ENCODE assay signal across 12 cellular contexts in the genomic region with DNA sequence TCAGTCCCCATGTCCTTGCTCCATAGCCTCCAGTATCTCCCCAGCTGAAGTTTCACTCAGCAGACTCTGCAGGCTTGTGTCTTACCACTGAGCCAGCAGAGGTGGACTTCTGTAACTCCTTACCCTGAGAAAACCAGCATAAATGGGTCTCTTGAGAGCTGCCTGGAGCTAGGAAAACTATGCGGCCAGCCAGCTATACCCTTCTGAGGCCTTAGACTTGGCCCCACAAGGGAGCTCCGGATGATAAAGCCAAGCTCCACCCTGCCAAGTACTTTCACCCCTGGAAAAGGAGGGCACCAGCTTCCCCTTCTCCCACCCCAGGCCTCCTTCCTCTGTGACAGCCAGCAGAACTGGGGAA. TPM values are rescaled to one million over a fixed set of nuclear protein-coding genes. Genes with fewer than 3 reads are reported as not detected.
DNase-seq lines count a peak whose midpoint lies in the region; ATAC-seq, FAIRE-seq and TF ChIP-seq lines count a peak whose summit lies in the region.
"Had no signal": no experiment of that assay in that cellular context is flagged by ENCODE, and none has a peak within 500 bp of the region (broad histone marks: within the 10 kb centered on the region; RNA-seq: fewer than 3 reads in every experiment).

No MANE protein-coding gene starts in this region.

- peak overlapping the region; percentile 43 for H3K4me2 ChIP-seq in BLaER1

- H3K27ac Mint-ChIP-seq in central memory CD8-positive, alpha-beta T cell (ENCODE audit: low read depth) = peak overlapping the region; percentile 100
- H3K27ac Mint-ChIP-seq in neural crest cell (ENCODE audit: unreplicated experiment) = peak overlapping the region; percentile 27

- H3K36me3 ChIP-seq in BLaER1 = peaks cover 35% of the 10 kb centered on the region

- peak overlapping the region; percentile 55 for H3K27ac ChIP-seq in BLaER1

- no peak overlapping the region for H3K4me3 ChIP-seq in BLaER1

- no peak for ATAC-seq in central memory CD8-positive, alpha-beta T cell (replicated peaks; ENCODE audit: extremely low read depth, poor library complexity, severe bottlenecking)
- ATAC-seq: PC-3 had no signal

- H3K9me3 ChIP-seq in BLaER1 = no peaks in the 10 kb centered on the region

- no peak overlapping the region; the same call in 1 of the 2 replicates for H3K9ac ChIP-seq in BLaER1

- H3K4me1 Mint-ChIP-seq in central memory CD8-positive, alpha-beta T cell = peaks cover 81% of the 10 kb centered on the region
- H3K4me1 Mint-ChIP-seq in neural crest cell = peaks cover 8% of the 10 kb centered on the region

- no peak for DNase-seq in GM12891 (ENCODE audit: insufficient read length, low spot score)
- DNase-seq in central memory CD8-positive, alpha-beta T cell (ENCODE audit: low spot score in 2 of 2) = no peak
- DNase-seq in neural crest cell (ENCODE audit: low read depth, low spot score) = no peak
- no peak for DNase-seq in hypothalamus (lab: John Stamatoyannopoulos, UW)
- DNase-seq in AG08395 (ENCODE audit: low spot score) = no peak
- DNase-seq in medulla oblongata (ENCODE audit: extremely low spot score) = no peak
- no peak for DNase-seq in NAMALWA (ENCODE audit: low spot score)
- DNase-seq: C1 segment of cervical spinal cord, erythroblast, PC-3 had no signal

- FAIRE-seq in GM12891 (lab: Jason Lieb, UNC) = no peak
- FAIRE-seq: bronchial epithelial cell had no signal

- H3K27me3 Mint-ChIP-seq in central memory CD8-positive, alpha-beta T cell = no peaks in the 10 kb centered on the region
- H3K27me3 Mint-ChIP-seq in neural crest cell (ENCODE audit: low read depth) = no peaks in the 10 kb centered on the region

- peaks cover 37% of the 10 kb centered on the region for H4K20me1 ChIP-seq in BLaER1

- TF ChIP-seq POLR2A in GM12891 (IDR thresholded peaks at IDR 0.05; ENCODE audit: low read depth, low read length) = peak; percentile 1; the same call in 1 of the 2 replicates

- peaks cover 92% of the 10 kb centered on the region for H3K36me3 Mint-ChIP-seq in central memory CD8-positive, alpha-beta T cell (ENCODE audit: insufficient read depth)
- H3K36me3 Mint-ChIP-seq in neural crest cell (ENCODE audit: low read depth) = no peaks in the 10 kb centered on the region

- H3K4me3 Mint-ChIP-seq in central memory CD8-positive, alpha-beta T cell = peak overlapping the region; percentile 65
- no peak overlapping the region for H3K4me3 Mint-ChIP-seq in neural crest cell

- H3K27me3 ChIP-seq in BLaER1 = no peaks in the 10 kb centered on the region

- H3K4me1 ChIP-seq in BLaER1 = peaks cover 86% of the 10 kb centered on the region

- no peaks in the 10 kb centered on the region for H3K9me3 Mint-ChIP-seq in central memory CD8-positive, alpha-beta T cell
- no peaks in the 10 kb centered on the region for H3K9me3 Mint-ChIP-seq in neural crest cell

- no peak for TF ChIP-seq CTCF in neural crest cell (conservative IDR thresholded peaks at IDR 0.05)

TF ChIP-seq in GM12891, 5 proteins besides CTCF, POLR2A, EP300 and RAD21:
- no peak for TF ChIP-seq TAF1 (IDR thresholded peaks at IDR 0.05; ENCODE audit: low read depth, low read length)
- no peak for TF ChIP-seq SPI1 (IDR thresholded peaks at IDR 0.05; ENCODE audit: low read depth, low read length)
- TF ChIP-seq POLR2AphosphoS5 (IDR thresholded peaks at IDR 0.05; ENCODE audit: low read depth, low read length) = no peak

RNA-seq across cellular contexts. Expression of gene IRF1, which starts 12.1 kb away (rescaled TPM):
- polyA plus RNA-seq in GM12891 (2012; ENCODE audit: low read depth, missing spikeins) = 30.8 TPM
- 4.5 and 4.7 TPM in 2 replicates for total RNA-seq in neural crest cell
